1 cellular context compared by ENCODE assay signal in genomic region chr10:79113827-79114226, GRCh38.
TF ChIP-seq lines count a peak whose summit lies in the region.

No MANE protein-coding gene starts in this region.

TF ChIP-seq in GM23338, 12 proteins besides CTCF, POLR2A, EP300 and RAD21 (continued from another document):
- TF ChIP-seq ETS1 (IDR thresholded peaks at IDR 0.05) (no peak), EZH2 (IDR thresholded peaks at IDR 0.05; ENCODE audit: low read depth, unreplicated experiment) (no peak), ZNF114 (CRISPR knock-in tag; IDR thresholded peaks at IDR 0.05) (no peak), POLR2AphosphoS5 (IDR thresholded peaks at IDR 0.05; ENCODE audit: low read depth) (no peak), CREB1 (CRISPR knock-in tag; IDR thresholded peaks at IDR 0.05; ENCODE audit: low read depth) (no peak), NANOG (IDR thresholded peaks at IDR 0.05; ENCODE audit: borderline replicate concordance) (no peak), STAT1 (IDR thresholded peaks at IDR 0.05; ENCODE audit: unreplicated experiment) (no peak), JUNB (IDR thresholded peaks at IDR 0.05; ENCODE audit: unreplicated experiment) (no peak), ZNF331 (CRISPR knock-in tag; IDR thresholded peaks at IDR 0.05; ENCODE audit: low read depth) (no peak), REST (IDR thresholded peaks at IDR 0.05; ENCODE audit: unreplicated experiment) (no peak), EZH2phosphoT487 (IDR thresholded peaks at IDR 0.05; ENCODE audit: unreplicated experiment) (no peak)
